Comparison of ENCODE assay signal across 9 cellular contexts in the genomic region with DNA sequence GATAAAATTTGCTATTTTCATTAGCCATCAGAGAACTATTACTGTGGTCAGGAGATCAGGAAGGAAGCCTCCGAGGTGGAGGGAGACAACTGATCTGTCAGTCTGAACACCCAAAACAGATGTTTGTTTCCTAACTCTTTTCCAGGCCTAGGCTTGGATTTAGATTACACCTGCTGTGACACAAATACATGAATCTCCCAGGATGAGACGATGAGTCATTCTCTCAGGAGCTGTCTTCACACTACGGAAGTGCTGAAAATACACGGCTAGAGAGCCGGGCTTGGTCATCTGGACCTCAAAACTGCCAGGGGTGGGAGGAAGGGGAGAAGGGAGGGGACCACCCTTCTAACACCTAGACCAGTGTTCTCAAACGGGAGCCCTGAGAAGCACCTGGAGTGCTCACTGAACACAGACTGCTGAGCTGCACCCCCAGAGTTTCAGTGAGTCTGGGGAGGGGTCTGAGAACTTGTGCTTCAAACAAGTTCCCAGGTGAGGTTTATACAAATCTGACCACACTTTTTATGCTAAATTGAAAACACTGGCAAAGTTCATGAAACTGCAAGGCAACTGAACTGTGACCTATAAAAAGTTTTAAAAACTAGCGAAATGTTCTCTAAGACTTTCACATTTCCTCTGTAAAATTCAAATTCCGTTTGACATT.
DNase-seq lines count a peak whose midpoint lies in the region; ATAC-seq and TF ChIP-seq lines count a peak whose summit lies in the region.
"Had no signal": no experiment of that assay in that cellular context is flagged by ENCODE, and none has a peak within 500 bp of the region (broad histone marks: within the 10 kb centered on the region; RNA-seq: fewer than 3 reads in every experiment).

No MANE protein-coding gene starts in this region.

- no peaks in the 10 kb centered on the region for H3K36me3 ChIP-seq in right atrium auricular region

- no peaks in the 10 kb centered on the region for H3K9me3 ChIP-seq in right atrium auricular region

- ATAC-seq in GM21723 (IDR thresholded peaks at IDR 0.05; ENCODE audit: unreplicated experiment) (peak; percentile 48), HG03565 (IDR thresholded peaks at IDR 0.05; ENCODE audit: unreplicated experiment) (peak; percentile 9)

- DNase-seq in GM12865 (ENCODE audit: low read depth) (peak; percentile 49), glomerular visceral epithelial cell (ENCODE audit: extremely low spot score) (peak; percentile 10), right atrium auricular region (ENCODE audit: low spot score) (no peak), mucosa of gallbladder (ENCODE audit: low spot score) (no peak), Ammon's horn (ENCODE audit: low spot score) (no peak), occipital lobe (lab: John Stamatoyannopoulos, UW) (no peak)
- DNase-seq: NCI-H2029 had no signal

- peak overlapping the region; percentile 4; the same call in 1 of the 2 replicates for H3K4me3 ChIP-seq in GM12865 (ENCODE audit: low read depth, low read length)
- H3K4me3 ChIP-seq in right atrium auricular region, result no peak overlapping the region

- no peaks in the 10 kb centered on the region for H3K27me3 ChIP-seq in right atrium auricular region

- H3K27ac ChIP-seq in right atrium auricular region, result no peak overlapping the region

- TF ChIP-seq CTCF in GM12865 (IDR thresholded peaks at IDR 0.05; ENCODE audit: insufficient read depth, low read depth, low read length, missing control alignments) (no peak), right atrium auricular region (IDR thresholded peaks at IDR 0.05) (no peak)

- peaks cover 0 to 6% of the 10 kb centered on the region in 2 donors for H3K4me1 ChIP-seq in right atrium auricular region

Comparison
In these comparisons a context has a peak if more than half of its experiments do, and no peak if none do; other contexts are left out.
1. DNase-seq: peak in GM12865 (single experiment) and glomerular visceral epithelial cell (single experiment); none in right atrium auricular region (single experiment), mucosa of gallbladder (single experiment), Ammon's horn (single experiment) and occipital lobe (single experiment).